In genomic region chr2:174600349-174600748, GRCh38 we compare ENCODE assay signal across 12 cellular contexts. TPM values are rescaled to one million over a fixed set of nuclear protein-coding genes. Genes with fewer than 3 reads are reported as not detected.
DNase-seq lines count a peak whose midpoint lies in the region; ATAC-seq lines count a peak whose summit lies in the region.
"Had no signal": no experiment of that assay in that cellular context is flagged by ENCODE, and none has a peak within 500 bp of the region (broad histone marks: within the 10 kb centered on the region; RNA-seq: fewer than 3 reads in every experiment).

No MANE protein-coding gene starts in this region.

- ATAC-seq in HG03064 (IDR thresholded peaks at IDR 0.05; ENCODE audit: low read depth, unreplicated experiment) (peak; percentile 34), GM19351 (IDR thresholded peaks at IDR 0.05; ENCODE audit: unreplicated experiment) (no peak), HG03520 (IDR thresholded peaks at IDR 0.05; ENCODE audit: unreplicated experiment) (no peak)
- ATAC-seq: gastrocnemius medialis had no signal

- H3K4me3 Mint-ChIP-seq in activated CD4-positive, alpha-beta T cell treated with anti-CD3 and anti-CD28 coated beads, Interleukin-2, amount 10 ng/mL, durations not matched to agents 7 days and 5 days: no peak overlapping the region
- peak overlapping the region; percentile 50 for H3K4me3 Mint-ChIP-seq in stimulated activated naive CD8-positive, alpha-beta T cell treated with anti-CD3 and anti-CD28 coated beads, Interleukin-15, Interleukin-2, amounts not matched to agents 100 ng/mL and 50 ng/mL, for 24 hours
- H3K4me3 Mint-ChIP-seq: nephron progenitor cell had no signal

- H3K27me3 Mint-ChIP-seq in activated CD4-positive, alpha-beta T cell treated with anti-CD3 and anti-CD28 coated beads, Interleukin-2, amount 10 ng/mL, durations not matched to agents 7 days and 5 days: no peaks in the 10 kb centered on the region
- H3K27me3 Mint-ChIP-seq in stimulated activated naive CD8-positive, alpha-beta T cell treated with anti-CD3 and anti-CD28 coated beads, Interleukin-15, Interleukin-2, amounts not matched to agents 100 ng/mL and 50 ng/mL, for 24 hours: no peaks in the 10 kb centered on the region

- CTCF ChIA-PET in activated CD4-positive, alpha-beta T cell treated with anti-CD3 and anti-CD28 coated beads, Interleukin-2, amount 10 ng/mL, durations not matched to agents 7 days and 5 days (lab: Charles Lee): interaction anchor here (1.0 to 10.9 kb wide), 4 partner anchors 12 to 37 kb away, joined by 3 to 91 read pairs (median 5); no protein-coding TSS in a partner anchor

- POLR2A ChIA-PET in activated CD4-positive, alpha-beta T cell treated with anti-CD3 and anti-CD28 coated beads, Interleukin-2, amount 10 ng/mL, durations not matched to agents 7 days and 5 days (lab: Charles Lee): interaction anchor here (1.2 kb wide), 1 partner anchor 30 kb away, joined by 4 read pairs; no protein-coding TSS in a partner anchor

- DNase-seq in activated CD4-positive, alpha-beta T cell treated with anti-CD3 and anti-CD28 coated beads, Interleukin-2, amount 10 ng/mL, durations not matched to agents 7 days and 5 days: no peak
- no peak for DNase-seq in activated CD4-positive, alpha-beta T cell treated with anti-CD3 and anti-CD28 coated beads, Interleukin-2, amount 50 U/mL, for 1 hour
- peak; percentile 57 for DNase-seq in central memory CD4-positive, alpha-beta T cell
- DNase-seq in retina: no peak
- DNase-seq: gastrocnemius medialis, KBM-7, NCI-H774, nephron progenitor cell had no signal

- H3K36me3 Mint-ChIP-seq in activated CD4-positive, alpha-beta T cell treated with anti-CD3 and anti-CD28 coated beads, Interleukin-2, amount 10 ng/mL, durations not matched to agents 7 days and 5 days (ENCODE audit: low read depth): peaks cover 71% of the 10 kb centered on the region
- peaks cover 61% of the 10 kb centered on the region for H3K36me3 Mint-ChIP-seq in stimulated activated naive CD8-positive, alpha-beta T cell treated with anti-CD3 and anti-CD28 coated beads, Interleukin-15, Interleukin-2, amounts not matched to agents 100 ng/mL and 50 ng/mL, for 24 hours (ENCODE audit: low read depth)

- peak overlapping the region; percentile 99 for H3K27ac Mint-ChIP-seq in activated CD4-positive, alpha-beta T cell treated with anti-CD3 and anti-CD28 coated beads, Interleukin-2, amount 10 ng/mL, durations not matched to agents 7 days and 5 days
- H3K27ac Mint-ChIP-seq in stimulated activated naive CD8-positive, alpha-beta T cell treated with anti-CD3 and anti-CD28 coated beads, Interleukin-15, Interleukin-2, amounts not matched to agents 100 ng/mL and 50 ng/mL, for 24 hours: peak overlapping the region; percentile 99
- H3K27ac Mint-ChIP-seq: nephron progenitor cell had no signal

- H3K4me1 Mint-ChIP-seq in activated CD4-positive, alpha-beta T cell treated with anti-CD3 and anti-CD28 coated beads, Interleukin-2, amount 10 ng/mL, durations not matched to agents 7 days and 5 days: peaks cover 66% of the 10 kb centered on the region
- H3K4me1 Mint-ChIP-seq in stimulated activated naive CD8-positive, alpha-beta T cell treated with anti-CD3 and anti-CD28 coated beads, Interleukin-15, Interleukin-2, amounts not matched to agents 100 ng/mL and 50 ng/mL, for 24 hours (ENCODE audit: low read depth): peaks cover 81% of the 10 kb centered on the region
- H3K4me1 Mint-ChIP-seq: nephron progenitor cell had no signal

- no peaks in the 10 kb centered on the region for H3K9me3 Mint-ChIP-seq in activated CD4-positive, alpha-beta T cell treated with anti-CD3 and anti-CD28 coated beads, Interleukin-2, amount 10 ng/mL, durations not matched to agents 7 days and 5 days
- H3K9me3 Mint-ChIP-seq in stimulated activated naive CD8-positive, alpha-beta T cell treated with anti-CD3 and anti-CD28 coated beads, Interleukin-15, Interleukin-2, amounts not matched to agents 100 ng/mL and 50 ng/mL, for 24 hours: peaks cover 3% of the 10 kb centered on the region

RNA-seq across cellular contexts. Expression of gene WIPF1, which starts 2.7 kb away (rescaled TPM):
- 100 to 1,000 TPM; 378 to 423 TPM for total RNA-seq in activated CD4-positive, alpha-beta T cell treated with anti-CD3 and anti-CD28 coated beads, Interleukin-2, amount 10 ng/mL, durations not matched to agents 7 days and 5 days
